In the genomic region with DNA sequence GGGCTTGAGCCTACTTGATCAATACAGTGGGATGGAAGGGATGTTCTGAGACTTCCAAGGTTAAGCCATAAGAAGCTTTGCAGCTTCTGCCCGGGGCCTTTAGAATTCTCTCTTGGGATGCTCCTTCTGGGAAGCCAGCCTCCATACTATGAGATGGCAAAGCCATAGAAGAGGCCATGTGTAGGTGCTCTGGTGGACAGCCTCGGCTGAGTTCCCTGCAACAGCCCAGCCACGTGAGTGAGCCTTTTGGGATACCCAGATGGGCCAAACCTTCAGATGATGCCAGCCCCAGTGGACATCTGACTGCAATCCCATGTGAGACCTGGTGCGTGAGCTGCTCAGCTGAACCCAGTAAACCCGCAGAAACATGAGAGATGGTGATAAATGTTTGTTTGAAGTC, we compare ENCODE assay signal across 17 cellular contexts.
DNase-seq lines count a peak whose midpoint lies in the region; ATAC-seq and TF ChIP-seq lines count a peak whose summit lies in the region.
"Had no signal": no experiment of that assay in that cellular context is flagged by ENCODE, and none has a peak within 500 bp of the region (broad histone marks: within the 10 kb centered on the region; RNA-seq: fewer than 3 reads in every experiment).

No MANE protein-coding gene starts in this region.

- H2AFZ ChIP-seq in neural progenitor cell (replicated peaks), result no peak overlapping the region
- H2AFZ ChIP-seq: GM23248 had no signal

- H3K9me3 Mint-ChIP-seq in activated T-cell treated with anti-CD3 and anti-CD28 coated beads, Interleukin-2, amount 50 U/mL, for 24 hours, result no peaks in the 10 kb centered on the region
- no peaks in the 10 kb centered on the region for H3K9me3 Mint-ChIP-seq in activated T-cell treated with anti-CD3 and anti-CD28 coated beads, Interleukin-2, amount 50 U/mL, for 72 hours
- H3K9me3 Mint-ChIP-seq in neural progenitor cell, result peaks cover 4% of the 10 kb centered on the region
- H3K9me3 Mint-ChIP-seq: CD8-positive, alpha-beta T cell had no signal

- no peak overlapping the region for H3K27ac ChIP-seq in neural progenitor cell
- H3K27ac ChIP-seq: BLaER1 treated with 17β-estradiol and CSF1 and Interleukin-3, amounts not matched to agents 10 nM and 100 nM; GM23248 had no signal

- no peaks in the 10 kb centered on the region for H3K79me2 ChIP-seq in neural progenitor cell (ENCODE audit: low read depth)

- no peak overlapping the region for H3K4me3 Mint-ChIP-seq in activated T-cell treated with anti-CD3 and anti-CD28 coated beads, Interleukin-2, amount 50 U/mL, for 24 hours
- H3K4me3 Mint-ChIP-seq in activated T-cell treated with anti-CD3 and anti-CD28 coated beads, Interleukin-2, amount 50 U/mL, for 72 hours, result no peak overlapping the region
- H3K4me3 Mint-ChIP-seq in neural progenitor cell, result no peak overlapping the region
- H3K4me3 Mint-ChIP-seq: B cell; CD8-positive, alpha-beta T cell had no signal

- no peak overlapping the region for H3K27ac Mint-ChIP-seq in activated T-cell treated with anti-CD3 and anti-CD28 coated beads, Interleukin-2, amount 50 U/mL, for 24 hours
- no peak overlapping the region for H3K27ac Mint-ChIP-seq in activated T-cell treated with anti-CD3 and anti-CD28 coated beads, Interleukin-2, amount 50 U/mL, for 72 hours
- H3K27ac Mint-ChIP-seq in neural progenitor cell, result peak overlapping the region; percentile 42
- H3K27ac Mint-ChIP-seq: B cell; CD8-positive, alpha-beta T cell had no signal

- DNase-seq in activated T-cell treated with anti-CD3 and anti-CD28 coated beads, Interleukin-2, amount 50 U/mL, for 24 hours, result peak; percentile 11
- no peak for DNase-seq in activated T-cell treated with anti-CD3 and anti-CD28 coated beads, Interleukin-2, amount 50 U/mL, for 72 hours
- no peak for DNase-seq in neural progenitor cell (ENCODE audit: low spot score)
- DNase-seq in stimulated activated CD8-positive, alpha-beta memory T cell treated with anti-CD3 and anti-CD28 coated beads, Interleukin-4, amount 100 ng/mL, for 48 hours, result peak; percentile 14
- DNase-seq in stimulated activated CD4-positive, alpha-beta T cell treated with anti-CD3 and anti-CD28 coated beads, Interleukin-2, amount 100 ng/mL, for 48 hours, result no peak
- DNase-seq in SIG-M5 treated with dmso at 0.1 percent for 504 hours (lab: John Stamatoyannopoulos, UW; ENCODE audit: unreplicated experiment), result no peak
- no peak for DNase-seq in cerebellar nuclear complex (lab: John Stamatoyannopoulos, UW)
- DNase-seq: 8988T; Calu3; CD8-positive, alpha-beta T cell; DMS79 treated with DMSO at 0.1 percent for 48 hours; GF-D8; GM23248 had no signal

- no peaks in the 10 kb centered on the region for H3K9me3 ChIP-seq in neural progenitor cell (ENCODE audit: low read depth)
- H3K9me3 ChIP-seq: BLaER1 treated with 17β-estradiol and CSF1 and Interleukin-3, amounts not matched to agents 10 nM and 100 nM; HAP-1 had no signal

- peaks cover 26% of the 10 kb centered on the region for H3K4me1 ChIP-seq in neural progenitor cell
- H3K4me1 ChIP-seq: HAP-1 had no signal

- no peaks in the 10 kb centered on the region for H4K20me1 ChIP-seq in neural progenitor cell (ENCODE audit: low read depth)
- H4K20me1 ChIP-seq: BLaER1 treated with 17β-estradiol and CSF1 and Interleukin-3, amounts not matched to agents 10 nM and 100 nM had no signal

- ATAC-seq in activated T-cell treated with anti-CD3 and anti-CD28 coated beads, Interleukin-2, amount 50 U/mL, for 72 hours (replicated peaks in 1 of 2), result no peak
- ATAC-seq: CD8-positive, alpha-beta T cell; HepG2 had no signal

- peaks cover 31% of the 10 kb centered on the region for H3K27me3 Mint-ChIP-seq in activated T-cell treated with anti-CD3 and anti-CD28 coated beads, Interleukin-2, amount 50 U/mL, for 24 hours
- H3K27me3 Mint-ChIP-seq in activated T-cell treated with anti-CD3 and anti-CD28 coated beads, Interleukin-2, amount 50 U/mL, for 72 hours (ENCODE audit: low read depth), result peaks cover 19% of the 10 kb centered on the region
- peaks cover 7% of the 10 kb centered on the region for H3K27me3 Mint-ChIP-seq in neural progenitor cell (ENCODE audit: insufficient read depth, low read depth)

- no peak overlapping the region for H3K4me2 ChIP-seq in neural progenitor cell
- H3K4me2 ChIP-seq: BLaER1 treated with 17β-estradiol and CSF1 and Interleukin-3, amounts not matched to agents 10 nM and 100 nM had no signal

- H3K4me1 Mint-ChIP-seq in activated T-cell treated with anti-CD3 and anti-CD28 coated beads, Interleukin-2, amount 50 U/mL, for 24 hours (ENCODE audit: low read depth), result peaks cover 9% of the 10 kb centered on the region
- peaks cover 6% of the 10 kb centered on the region for H3K4me1 Mint-ChIP-seq in activated T-cell treated with anti-CD3 and anti-CD28 coated beads, Interleukin-2, amount 50 U/mL, for 72 hours (ENCODE audit: low read depth)
- H3K4me1 Mint-ChIP-seq in neural progenitor cell, result peaks cover 70% of the 10 kb centered on the region

- H3K9ac ChIP-seq in neural progenitor cell, result no peak overlapping the region
- H3K9ac ChIP-seq: BLaER1 treated with 17β-estradiol and CSF1 and Interleukin-3, amounts not matched to agents 10 nM and 100 nM; GM23248 had no signal

- TF ChIP-seq CTCF in neural progenitor cell (IDR thresholded peaks at IDR 0.05), result no peak

- H3K36me3 Mint-ChIP-seq in activated T-cell treated with anti-CD3 and anti-CD28 coated beads, Interleukin-2, amount 50 U/mL, for 24 hours (ENCODE audit: low read depth), result no peaks in the 10 kb centered on the region
- no peaks in the 10 kb centered on the region for H3K36me3 Mint-ChIP-seq in activated T-cell treated with anti-CD3 and anti-CD28 coated beads, Interleukin-2, amount 50 U/mL, for 72 hours (ENCODE audit: insufficient read depth in 2 of 2)
- no peaks in the 10 kb centered on the region for H3K36me3 Mint-ChIP-seq in neural progenitor cell
- H3K36me3 Mint-ChIP-seq: CD8-positive, alpha-beta T cell had no signal

- no peaks in the 10 kb centered on the region for H3K27me3 ChIP-seq in neural progenitor cell
- H3K27me3 ChIP-seq: BLaER1 treated with 17β-estradiol and CSF1 and Interleukin-3, amounts not matched to agents 10 nM and 100 nM had no signal

- H3K36me3 ChIP-seq in neural progenitor cell, result no peaks in the 10 kb centered on the region
- H3K36me3 ChIP-seq: BLaER1 treated with 17β-estradiol and CSF1 and Interleukin-3, amounts not matched to agents 10 nM and 100 nM; HAP-1 had no signal

- no peak overlapping the region for H3K4me3 ChIP-seq in neural progenitor cell
- H3K4me3 ChIP-seq: BLaER1 treated with 17β-estradiol and CSF1 and Interleukin-3, amounts not matched to agents 10 nM and 100 nM; GM23248; HAP-1 had no signal

- H3F3A ChIP-seq in neural progenitor cell (ENCODE audit: low read depth), result peaks cover 20% of the 10 kb centered on the region

Comparison
In these comparisons a context has a peak if more than half of its experiments do, and no peak if none do; other contexts are left out.
1. DNase-seq: peak in activated T-cell treated with anti-CD3 and anti-CD28 coated beads, Interleukin-2, amount 50 U/mL, for 24 hours (single experiment) and stimulated activated CD8-positive, alpha-beta memory T cell treated with anti-CD3 and anti-CD28 coated beads, Interleukin-4, amount 100 ng/mL, for 48 hours (single experiment); none in activated T-cell treated with anti-CD3 and anti-CD28 coated beads, Interleukin-2, amount 50 U/mL, for 72 hours (0 of 2), neural progenitor cell (single experiment), stimulated activated CD4-positive, alpha-beta T cell treated with anti-CD3 and anti-CD28 coated beads, Interleukin-2, amount 100 ng/mL, for 48 hours (0 of 2), SIG-M5 treated with dmso at 0.1 percent for 504 hours (single experiment) and cerebellar nuclear complex (0 of 2).